13 cellular contexts compared by ENCODE assay signal in the genomic region with DNA sequence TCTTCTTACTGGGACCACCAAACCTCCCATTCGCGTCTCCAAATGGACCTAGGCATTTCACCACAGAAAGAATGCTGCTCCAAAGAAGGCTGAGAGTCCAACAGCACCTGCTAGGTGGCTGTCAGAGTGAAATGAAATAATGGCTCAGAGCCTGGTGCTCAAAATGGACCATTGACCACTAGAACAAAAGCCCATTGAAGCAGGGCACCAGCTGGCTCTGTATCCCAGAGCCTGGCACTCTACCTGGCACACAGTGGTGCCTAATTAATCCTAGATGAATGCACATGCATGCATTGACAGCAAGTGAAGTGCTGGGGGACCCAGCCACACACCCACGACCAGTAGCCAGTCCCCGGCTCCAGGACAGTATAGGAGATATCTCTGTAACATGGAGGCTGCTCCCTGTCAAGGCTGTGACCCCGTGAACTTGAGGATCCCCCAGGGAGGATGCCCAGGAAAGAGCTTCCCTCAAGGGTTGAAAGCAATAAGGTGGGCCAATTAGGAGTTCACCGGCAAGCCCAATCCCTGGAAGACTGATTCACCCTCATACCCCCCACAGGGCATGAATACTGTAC.
"Had no signal": no experiment of that assay in that cellular context is flagged by ENCODE, and none has a peak within 500 bp of the region (broad histone marks: within the 10 kb centered on the region; RNA-seq: fewer than 3 reads in every experiment).

No MANE protein-coding gene starts in this region.

- H3K36me3 ChIP-seq: SJCRH30, tibial nerve had no signal

- H3K27ac ChIP-seq: epithelial cell of prostate, SJCRH30 had no signal

- DNase-seq: activated CD4-positive, alpha-beta T cell treated with anti-CD3 and anti-CD28 coated beads, Interleukin-2, amount 50 U/mL, for 4 hours; activated CD4-positive, CD25-positive, alpha-beta regulatory T cell treated with anti-CD3 and anti-CD28 coated beads, Interleukin-2, amount 50 U/mL, for 72 hours; activated gamma-delta T cell treated with Interleukin-2 at 50 U/mL for 16 hours; cortex of kidney; effector memory CD4-positive, alpha-beta T cell; left cardiac atrium; occipital lobe; SJCRH30; SW 1271 had no signal

- H3K4me3 Mint-ChIP-seq: nephron had no signal

- H3K9me3 ChIP-seq: SJCRH30, tibial nerve had no signal

- H3K27me3 ChIP-seq: SJCRH30, tibial nerve had no signal

- H3K4me3 ChIP-seq: SJCRH30, skin epidermis, tibial nerve had no signal
